ENCODE assay signal across 20 cellular contexts in the genomic region with DNA sequence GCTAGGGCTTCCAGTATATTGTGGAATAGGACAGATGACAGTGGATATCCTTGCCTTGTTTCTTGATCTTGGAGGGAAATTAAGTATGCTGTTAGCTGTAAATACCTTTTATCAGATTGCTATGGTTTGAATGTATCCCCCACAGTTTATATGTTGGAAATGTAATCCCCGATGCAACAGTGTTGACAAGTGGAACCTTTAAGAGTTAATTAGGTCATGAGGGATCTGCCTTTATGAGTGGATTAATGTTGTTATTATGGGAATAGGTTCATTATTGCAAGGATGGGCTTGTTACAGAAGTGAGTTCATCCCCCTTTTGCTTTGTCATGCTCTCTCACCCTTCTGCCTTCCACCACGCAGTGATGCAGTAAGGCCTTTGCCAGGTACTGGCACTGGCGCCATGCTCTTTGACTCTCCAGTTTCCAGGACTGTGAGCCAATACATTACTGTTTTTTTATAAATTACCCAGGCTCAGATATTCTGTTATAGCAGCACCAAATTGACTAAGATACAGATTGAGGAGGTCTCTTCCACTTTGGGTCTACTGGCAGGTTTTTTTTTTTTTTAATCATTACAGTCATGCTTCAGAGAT. TPM values are rescaled to one million over a fixed set of nuclear protein-coding genes. Genes with fewer than 3 reads are reported as not detected.
DNase-seq lines count a peak whose midpoint lies in the region; ATAC-seq, FAIRE-seq and TF ChIP-seq lines count a peak whose summit lies in the region.
"Had no signal": no experiment of that assay in that cellular context is flagged by ENCODE, and none has a peak within 500 bp of the region (broad histone marks: within the 10 kb centered on the region; RNA-seq: fewer than 3 reads in every experiment).

No MANE protein-coding gene starts in this region.

- TF ChIP-seq EP300 in HepG2 (IDR thresholded peaks at IDR 0.05; ENCODE audit: low read depth in 2 of 2, low read length in 2 of 2) = no peak
- TF ChIP-seq EP300 in HepG2 (CRISPR knock-in tag; IDR thresholded peaks at IDR 0.05; ENCODE audit: borderline replicate concordance) = no peak

- in situ Hi-C loops in HepG2 (cut with HindIII; ENCODE audit: extremely low pct_ligation_motif_present, low pct_unique_long_range_greater_than_20kb) = no loop called here

- H3K36me3 Mint-ChIP-seq in type B pancreatic cell = peaks cover 11% of the 10 kb centered on the region
- H3K36me3 Mint-ChIP-seq in CD14-positive monocyte = peaks cover 18 to 25% of the 10 kb centered on the region in 2 donors

- no peak overlapping the region for H3K4me2 ChIP-seq in HepG2 (ENCODE audit: low read depth, low read length)

- H3K9me3 Mint-ChIP-seq in type B pancreatic cell (no peaks in the 10 kb centered on the region), CD14-positive monocyte (peaks cover 0 to 6% (median 0%) of the 10 kb centered on the region in 7 donors)
- H3K9me3 Mint-ChIP-seq: CD8-positive, alpha-beta memory T cell had no signal

- TF ChIP-seq CTCF in heart left ventricle (IDR thresholded peaks at IDR 0.05) (no peak), HepG2 (CRISPR knock-in tag; IDR thresholded peaks at IDR 0.05) (no peak), type B pancreatic cell (conservative IDR thresholded peaks at IDR 0.05) (no peak), CD14-positive monocyte (IDR thresholded peaks at IDR 0.05) (no peak)

- no peak for FAIRE-seq in HepG2 (lab: Jason Lieb, UNC)
- FAIRE-seq: HTR-8/SVneo had no signal

- no peak overlapping the region for H2AFZ ChIP-seq in HepG2 (ENCODE audit: low read length)

- H3K36me3 ChIP-seq in heart left ventricle = peaks cover 0 to 13% (median 0%) of the 10 kb centered on the region in 9 donors
- H3K36me3 ChIP-seq in HepG2 (replicated peaks in 1 of 2; ENCODE audit: control insufficient read depth in 1 of 2, insufficient read depth in 2 of 2, low read length in 2 of 2) = peaks cover 1 to 11% of the 10 kb centered on the region in 2 experiments
- H3K36me3 ChIP-seq: HAP-1 had no signal

- H3K27me3 ChIP-seq in heart left ventricle (no peaks in the 10 kb centered on the region), HepG2 (ENCODE audit: control insufficient read depth in 1 of 2, insufficient read depth in 2 of 2, low read length in 2 of 2) (no peaks in the 10 kb centered on the region)
- H3K27me3 ChIP-seq: Peyer's patch had no signal

- CTCF ChIA-PET in HepG2 (lab: Yijun Ruan, JAX; ENCODE audit: low intra/inter-chr PET ratio, low total read pairs) = no interaction called here

- H3K4me1 Mint-ChIP-seq in type B pancreatic cell (ENCODE audit: unreplicated experiment) (peaks cover 30% of the 10 kb centered on the region), CD14-positive monocyte (no peaks in the 10 kb centered on the region)

- peaks cover 0 to 18% (median 0%) of the 10 kb centered on the region in 12 donors for H3K4me1 ChIP-seq in heart left ventricle
- peaks cover 34% of the 10 kb centered on the region for H3K4me1 ChIP-seq in HepG2 (ENCODE audit: insufficient read depth, low read length)
- H3K4me1 ChIP-seq: Peyer's patch had no signal

- TF ChIP-seq RAD21 in HepG2 (CRISPR knock-in tag; IDR thresholded peaks at IDR 0.05) = no peak

- no peak overlapping the region for H3K9ac ChIP-seq in HepG2 (ENCODE audit: insufficient read depth, low read depth, low read length)

- DNase-seq in heart left ventricle (peak in 1 of 5 donors; percentile 41), Right ventricle myocardium inferior (ENCODE audit: missing footprints) (no peak), NCI-H524 treated with DMSO at 0.1 percent for 48 hours (lab: John Stamatoyannopoulos, UW) (peak; percentile 23), HepG2 (ENCODE audit: low spot score) (no peak), type B pancreatic cell (ENCODE audit: extremely low spot score, unreplicated experiment) (peak; percentile 27), cerebellum (ENCODE audit: low spot score) (no peak), CD14-positive monocyte (ENCODE audit: low spot score) (no peak)
- DNase-seq in stimulated activated CD4-positive, alpha-beta T cell treated with anti-CD3 and anti-CD28 coated beads, Interleukin-2, amount 100 ng/mL, for 48 hours = no peak
- DNase-seq: CD8-positive, alpha-beta memory T cell; EL; KBM-7; NCI-H1092; NCI-H1694; NCI-H2107; NCI-H748 treated with DMSO at 0.1 percent for 48 hours; Peyer's patch; SHP77 treated with DMSO at 0.1 percent for 48 hours had no signal

- no peak overlapping the region for H3K27ac ChIP-seq in heart left ventricle
- no peak overlapping the region for H3K27ac ChIP-seq in HepG2 (ENCODE audit: extremely low read length, insufficient read depth, low read length)
- H3K27ac ChIP-seq: Peyer's patch had no signal

- peaks cover 0 to 18% (median 0%) of the 10 kb centered on the region in 12 donors for H3K9me3 ChIP-seq in heart left ventricle
- no peaks in the 10 kb centered on the region for H3K9me3 ChIP-seq in HepG2 (ENCODE audit: low read length)
- H3K9me3 ChIP-seq: Peyer's patch had no signal

- H4K20me1 ChIP-seq in HepG2 (ENCODE audit: insufficient read depth, low read length) = no peaks in the 10 kb centered on the region

- BruUV-seq in HepG2 (replicated peaks; lab: Mats Ljungman, UMichigan) = no TSS peak

- peaks cover 98% of the 10 kb centered on the region for H3K79me2 ChIP-seq in HepG2 (ENCODE audit: insufficient read depth, low read length)

- ATAC-seq in heart left ventricle (peak; percentile 41 to 71 (median 60)), Right ventricle myocardium inferior (no peak), HepG2 (no peak)

- intact Hi-C loops in heart left ventricle (cut with DNase I) = no loop called here
- intact Hi-C loops in Right ventricle myocardium inferior (cut with DNase I) = no loop called here
- intact Hi-C loops in HepG2 (cut with micrococcal nuclease; ENCODE audit: unreplicated experiment) = no loop called here
- intact Hi-C loops in CD14-positive monocyte (cut with micrococcal nuclease) = no loop called here

- TF ChIP-seq POLR2A in heart left ventricle (IDR thresholded peaks at IDR 0.05) = no peak
- TF ChIP-seq POLR2A in HepG2 (IDR thresholded peaks at IDR 0.05; ENCODE audit: insufficient read depth in 1 of 2, low read depth in 2 of 2, low read length in 2 of 2) = no peak

- 82 to 91% (median 88%) methylated on average over 3 of the region's 3 CpGs for WGBS in heart left ventricle, 4 donors
- WGBS in HepG2 (ENCODE audit: low lambda C conversion rate) = 100% methylated on average over 3 of the region's 3 CpGs

- H3K27me3 Mint-ChIP-seq in type B pancreatic cell (no peaks in the 10 kb centered on the region), CD14-positive monocyte (ENCODE audit: low read depth in 3 of 3) (peaks cover 0 to 1% (median 0%) of the 10 kb centered on the region in 3 donors)
- H3K27me3 Mint-ChIP-seq: CD8-positive, alpha-beta memory T cell had no signal

- no peak overlapping the region for H3K27ac Mint-ChIP-seq in type B pancreatic cell
- H3K27ac Mint-ChIP-seq in CD14-positive monocyte = no peak overlapping the region

- no peak overlapping the region for H3K4me3 Mint-ChIP-seq in type B pancreatic cell
- no peak overlapping the region for H3K4me3 Mint-ChIP-seq in CD14-positive monocyte
- H3K4me3 Mint-ChIP-seq: CD8-positive, alpha-beta memory T cell had no signal

- H3K4me3 ChIP-seq in heart left ventricle (no peak overlapping the region), HepG2 (replicated peaks in 1 of 3; ENCODE audit: insufficient read depth in 1 of 3, low read depth in 2 of 3, low read length in 3 of 3) (no peak overlapping the region)
- H3K4me3 ChIP-seq: HAP-1, Peyer's patch had no signal

- POLR2A ChIA-PET in HepG2 (lab: Yijun Ruan, JAX) = no interaction called here

RNA-seq across cellular contexts. Expression of a gene that starts 16.4 kb away (rescaled TPM):
- 10 to 100 TPM; 22.3 to 47.7 (median 33.9) TPM for total RNA-seq in heart left ventricle
- 10 to 100 TPM; 22.1 to 27.4 TPM for polyA plus RNA-seq in heart left ventricle
- total RNA-seq in Right ventricle myocardium inferior = 43.0 TPM
- 51.3 and 61.3 TPM in 2 replicates for total RNA-seq in HepG2 (2016; rRNA removed; fragmentation: Illumina TruSeq; extraction: Trizol)
- total RNA-seq in HepG2 (2016; cell fraction: cytosol; rRNA removed; fragmentation: Illumina TruSeq; extraction: Trizol; ENCODE audit: low read depth) = 14.3 and 17.6 TPM in 2 replicates
- 52.6 and 55.2 TPM in 2 replicates for total RNA-seq in HepG2 (2016; cell fraction: insoluble cytoplasmic fraction; rRNA removed; fragmentation: Illumina TruSeq; extraction: Trizol)
- 20.5 and 20.9 TPM in 2 replicates for total RNA-seq in HepG2 (2016; cell fraction: membrane; rRNA removed; fragmentation: Illumina TruSeq; extraction: Trizol)
- total RNA-seq in HepG2 (2016; cell fraction: nucleus; rRNA removed; fragmentation: Illumina TruSeq; extraction: Trizol) = 68.3 and 86.3 TPM in 2 replicates
- polyA plus RNA-seq in HepG2 (2011; rRNA removed) = 10.2 and 12.0 TPM in 2 replicates
- 5.5 and 7.0 TPM in 2 replicates for polyA plus RNA-seq in HepG2 (2011; cell fraction: cytosol; rRNA removed)
- 68.4 and 82.0 TPM in 2 replicates for polyA plus RNA-seq in HepG2 (2011; cell fraction: nucleus; rRNA removed)
- polyA plus RNA-seq in HepG2 (2012) = 19.1 and 30.8 TPM in 2 replicates
- 3.8 and 4.8 TPM in 2 replicates for polyA plus RNA-seq in HepG2 (2016; cell fraction: cytosol; fragmentation: Illumina TruSeq; extraction: Trizol; ENCODE audit: low read depth)
- 30.8 and 43.5 TPM in 2 replicates for polyA plus RNA-seq in HepG2 (2016; cell fraction: insoluble cytoplasmic fraction; fragmentation: Illumina TruSeq; extraction: Trizol; ENCODE audit: low read depth)
- polyA plus RNA-seq in HepG2 (2016; cell fraction: membrane; fragmentation: Illumina TruSeq; extraction: Trizol; ENCODE audit: low read depth) = 8.6 and 10.2 TPM in 2 replicates
- polyA plus RNA-seq in HepG2 (2016; cell fraction: nucleus; fragmentation: Illumina TruSeq; extraction: Trizol; ENCODE audit: insufficient read depth, low read depth) = 146 and 156 TPM in 2 replicates
- 17.9 and 49.9 TPM in 2 replicates for polyA minus RNA-seq in HepG2 (2011; rRNA and poly(A)+ RNA removed; ENCODE audit: low replicate concordance)
- 22.2 and 23.7 TPM in 2 replicates for polyA minus RNA-seq in HepG2 (2011; cell fraction: cytosol; rRNA and poly(A)+ RNA removed)
- polyA minus RNA-seq in HepG2 (2011; cell fraction: nucleus; rRNA and poly(A)+ RNA removed) = 47.6 and 50.8 TPM in 2 replicates
- 57.1 and 73.9 TPM in 2 replicates for total RNA-seq in type B pancreatic cell (ENCODE audit: low replicate concordance)
- 59.4 TPM for total RNA-seq in cerebellum
- 1 to 10 TPM; 2.0 to 3.1 TPM for polyA plus RNA-seq in CD14-positive monocyte

RNA-seq across cellular contexts. Expression of a gene that starts 22.2 kb away (rescaled TPM):
- total RNA-seq in heart left ventricle (not detected), Right ventricle myocardium inferior (not detected), HepG2 (2016; rRNA removed; fragmentation: Illumina TruSeq; extraction: Trizol) (0.18 and 0.62 TPM in 2 replicates), type B pancreatic cell (ENCODE audit: low replicate concordance) (not detected in 2 replicates), cerebellum (not detected)
- polyA plus RNA-seq in heart left ventricle (not detected), HepG2 (2011; rRNA removed) (0.59 and 0.63 TPM in 2 replicates), CD14-positive monocyte (not detected)
- 0.30 and 0.44 TPM in 2 replicates for total RNA-seq in HepG2 (2016; cell fraction: cytosol; rRNA removed; fragmentation: Illumina TruSeq; extraction: Trizol; ENCODE audit: low read depth)
- total RNA-seq in HepG2 (2016; cell fraction: insoluble cytoplasmic fraction; rRNA removed; fragmentation: Illumina TruSeq; extraction: Trizol) = 0.22 and 0.82 TPM in 2 replicates
- 0.62 and 0.77 TPM in 2 replicates for total RNA-seq in HepG2 (2016; cell fraction: membrane; rRNA removed; fragmentation: Illumina TruSeq; extraction: Trizol)
- total RNA-seq in HepG2 (2016; cell fraction: nucleus; rRNA removed; fragmentation: Illumina TruSeq; extraction: Trizol) = 0.94 and 1.2 TPM in 2 replicates
- polyA plus RNA-seq in HepG2 (2011; cell fraction: cytosol; rRNA removed) = 0.06 and 0.16 TPM in 2 replicates
- 2.4 and 3.5 TPM in 2 replicates for polyA plus RNA-seq in HepG2 (2011; cell fraction: nucleus; rRNA removed)
- polyA plus RNA-seq in HepG2 (2012) = 0.16 and 0.23 TPM in 2 replicates
- polyA plus RNA-seq in HepG2 (2016; cell fraction: cytosol; fragmentation: Illumina TruSeq; extraction: Trizol; ENCODE audit: low read depth) = 0.15 and 0.20 TPM in 2 replicates
- not detected in 2 replicates for polyA plus RNA-seq in HepG2 (2016; cell fraction: insoluble cytoplasmic fraction; fragmentation: Illumina TruSeq; extraction: Trizol; ENCODE audit: low read depth)
- 0.30 TPM in 1 of 2 replicates, not detected in the other for polyA plus RNA-seq in HepG2 (2016; cell fraction: membrane; fragmentation: Illumina TruSeq; extraction: Trizol; ENCODE audit: low read depth)
- polyA plus RNA-seq in HepG2 (2016; cell fraction: nucleus; fragmentation: Illumina TruSeq; extraction: Trizol; ENCODE audit: insufficient read depth, low read depth) = 2.0 and 2.2 TPM in 2 replicates
- polyA minus RNA-seq in HepG2 (2011; rRNA and poly(A)+ RNA removed; ENCODE audit: low replicate concordance) = 1.8 TPM in 1 of 2 replicates, not detected in the other
- polyA minus RNA-seq in HepG2 (2011; cell fraction: cytosol; rRNA and poly(A)+ RNA removed) = not detected in 2 replicates
- 3.0 and 4.8 TPM in 2 replicates for polyA minus RNA-seq in HepG2 (2011; cell fraction: nucleus; rRNA and poly(A)+ RNA removed)
- total RNA-seq: CD8-positive, alpha-beta memory T cell; M059J; Peyer's patch had no signal
- polyA plus RNA-seq: CD8-positive, alpha-beta memory T cell had no signal

RNA-seq across cellular contexts. Expression of a gene that starts 47.6 kb away (rescaled TPM):
- total RNA-seq in heart left ventricle (under 1 TPM in 1 of 9 donors, not detected in 8; 0.60 TPM), Right ventricle myocardium inferior (not detected), HepG2 (2016; rRNA removed; fragmentation: Illumina TruSeq; extraction: Trizol) (not detected in 2 replicates), type B pancreatic cell (ENCODE audit: low replicate concordance) (1.3 TPM in 1 of 2 replicates, not detected in the other), cerebellum (not detected)
- polyA plus RNA-seq in heart left ventricle (1 to 10 TPM in 1 of 2 donors, under 1 TPM in 1; 0.30 to 2.1 TPM), HepG2 (2011; rRNA removed) (not detected in 2 replicates), CD14-positive monocyte (not detected)
- total RNA-seq in HepG2 (2016; cell fraction: cytosol; rRNA removed; fragmentation: Illumina TruSeq; extraction: Trizol; ENCODE audit: low read depth) = not detected in 2 replicates
- total RNA-seq in HepG2 (2016; cell fraction: insoluble cytoplasmic fraction; rRNA removed; fragmentation: Illumina TruSeq; extraction: Trizol) = not detected in 2 replicates
- not detected in 2 replicates for total RNA-seq in HepG2 (2016; cell fraction: membrane; rRNA removed; fragmentation: Illumina TruSeq; extraction: Trizol)
- total RNA-seq in HepG2 (2016; cell fraction: nucleus; rRNA removed; fragmentation: Illumina TruSeq; extraction: Trizol) = not detected in 2 replicates
- polyA plus RNA-seq in HepG2 (2011; cell fraction: cytosol; rRNA removed) = not detected in 2 replicates
- 0.21 and 0.71 TPM in 2 replicates for polyA plus RNA-seq in HepG2 (2011; cell fraction: nucleus; rRNA removed)
- polyA plus RNA-seq in HepG2 (2012) = 0.21 TPM in 1 of 2 replicates, not detected in the other
- polyA plus RNA-seq in HepG2 (2016; cell fraction: cytosol; fragmentation: Illumina TruSeq; extraction: Trizol; ENCODE audit: low read depth) = not detected in 2 replicates
- not detected in 2 replicates for polyA plus RNA-seq in HepG2 (2016; cell fraction: insoluble cytoplasmic fraction; fragmentation: Illumina TruSeq; extraction: Trizol; ENCODE audit: low read depth)
- polyA plus RNA-seq in HepG2 (2016; cell fraction: membrane; fragmentation: Illumina TruSeq; extraction: Trizol; ENCODE audit: low read depth) = not detected in 2 replicates
- polyA plus RNA-seq in HepG2 (2016; cell fraction: nucleus; fragmentation: Illumina TruSeq; extraction: Trizol; ENCODE audit: insufficient read depth, low read depth) = 0.45 TPM in 1 of 2 replicates, not detected in the other
- polyA minus RNA-seq in HepG2 (2011; rRNA and poly(A)+ RNA removed; ENCODE audit: low replicate concordance) = not detected in 2 replicates
- not detected in 2 replicates for polyA minus RNA-seq in HepG2 (2011; cell fraction: cytosol; rRNA and poly(A)+ RNA removed)
- polyA minus RNA-seq in HepG2 (2011; cell fraction: nucleus; rRNA and poly(A)+ RNA removed) = not detected in 2 replicates
- total RNA-seq: CD8-positive, alpha-beta memory T cell; Peyer's patch had no signal
- polyA plus RNA-seq: CD8-positive, alpha-beta memory T cell had no signal

RNA-seq across cellular contexts. Expression of a gene that starts 53.2 kb away (rescaled TPM):
- total RNA-seq in heart left ventricle = 100 to 1,000 TPM; 117 to 210 (median 153) TPM
- polyA plus RNA-seq in heart left ventricle = 100 to 1,000 TPM; 301 to 399 TPM
- 139 TPM for total RNA-seq in Right ventricle myocardium inferior
- 120 and 143 TPM in 2 replicates for total RNA-seq in HepG2 (2016; rRNA removed; fragmentation: Illumina TruSeq; extraction: Trizol)
- total RNA-seq in HepG2 (2016; cell fraction: cytosol; rRNA removed; fragmentation: Illumina TruSeq; extraction: Trizol; ENCODE audit: low read depth) = 60.4 and 70.3 TPM in 2 replicates
- total RNA-seq in HepG2 (2016; cell fraction: insoluble cytoplasmic fraction; rRNA removed; fragmentation: Illumina TruSeq; extraction: Trizol) = 129 and 145 TPM in 2 replicates
- total RNA-seq in HepG2 (2016; cell fraction: membrane; rRNA removed; fragmentation: Illumina TruSeq; extraction: Trizol) = 63.1 and 70.2 TPM in 2 replicates
- 47.8 and 63.8 TPM in 2 replicates for total RNA-seq in HepG2 (2016; cell fraction: nucleus; rRNA removed; fragmentation: Illumina TruSeq; extraction: Trizol)
- polyA plus RNA-seq in HepG2 (2011; rRNA removed) = 159 and 181 TPM in 2 replicates
- 124 and 244 TPM in 2 replicates for polyA plus RNA-seq in HepG2 (2011; cell fraction: cytosol; rRNA removed)
- 150 and 188 TPM in 2 replicates for polyA plus RNA-seq in HepG2 (2011; cell fraction: nucleus; rRNA removed)
- 66.3 and 104 TPM in 2 replicates for polyA plus RNA-seq in HepG2 (2012)
- 67.3 and 70.6 TPM in 2 replicates for polyA plus RNA-seq in HepG2 (2016; cell fraction: cytosol; fragmentation: Illumina TruSeq; extraction: Trizol; ENCODE audit: low read depth)
- 125 and 141 TPM in 2 replicates for polyA plus RNA-seq in HepG2 (2016; cell fraction: insoluble cytoplasmic fraction; fragmentation: Illumina TruSeq; extraction: Trizol; ENCODE audit: low read depth)
- 61.9 and 66.8 TPM in 2 replicates for polyA plus RNA-seq in HepG2 (2016; cell fraction: membrane; fragmentation: Illumina TruSeq; extraction: Trizol; ENCODE audit: low read depth)
- 98.1 and 122 TPM in 2 replicates for polyA plus RNA-seq in HepG2 (2016; cell fraction: nucleus; fragmentation: Illumina TruSeq; extraction: Trizol; ENCODE audit: insufficient read depth, low read depth)
- 36.0 and 80.8 TPM in 2 replicates for polyA minus RNA-seq in HepG2 (2011; rRNA and poly(A)+ RNA removed; ENCODE audit: low replicate concordance)
- 35.0 and 38.4 TPM in 2 replicates for polyA minus RNA-seq in HepG2 (2011; cell fraction: cytosol; rRNA and poly(A)+ RNA removed)
- polyA minus RNA-seq in HepG2 (2011; cell fraction: nucleus; rRNA and poly(A)+ RNA removed) = 27.8 and 28.0 TPM in 2 replicates
- total RNA-seq in type B pancreatic cell (ENCODE audit: low replicate concordance) = 104 and 131 TPM in 2 replicates
- 32.5 TPM for total RNA-seq in cerebellum
- 100 to 1,000 TPM; 138 to 192 TPM for polyA plus RNA-seq in CD14-positive monocyte

Comparison
In these comparisons a context has a peak if more than half of its experiments do, and no peak if none do; other contexts are left out.
1. ATAC-seq: peak in heart left ventricle (4 of 4); none in Right ventricle myocardium inferior (single experiment) and HepG2 (single experiment).
2. DNase-seq: peak in NCI-H524 treated with DMSO at 0.1 percent for 48 hours (single experiment) and type B pancreatic cell (single experiment); none in Right ventricle myocardium inferior (single experiment), HepG2 (single experiment), cerebellum (single experiment), CD14-positive monocyte (single experiment) and stimulated activated CD4-positive, alpha-beta T cell treated with anti-CD3 and anti-CD28 coated beads, Interleukin-2, amount 100 ng/mL, for 48 hours (0 of 2).